In the genomic region with DNA sequence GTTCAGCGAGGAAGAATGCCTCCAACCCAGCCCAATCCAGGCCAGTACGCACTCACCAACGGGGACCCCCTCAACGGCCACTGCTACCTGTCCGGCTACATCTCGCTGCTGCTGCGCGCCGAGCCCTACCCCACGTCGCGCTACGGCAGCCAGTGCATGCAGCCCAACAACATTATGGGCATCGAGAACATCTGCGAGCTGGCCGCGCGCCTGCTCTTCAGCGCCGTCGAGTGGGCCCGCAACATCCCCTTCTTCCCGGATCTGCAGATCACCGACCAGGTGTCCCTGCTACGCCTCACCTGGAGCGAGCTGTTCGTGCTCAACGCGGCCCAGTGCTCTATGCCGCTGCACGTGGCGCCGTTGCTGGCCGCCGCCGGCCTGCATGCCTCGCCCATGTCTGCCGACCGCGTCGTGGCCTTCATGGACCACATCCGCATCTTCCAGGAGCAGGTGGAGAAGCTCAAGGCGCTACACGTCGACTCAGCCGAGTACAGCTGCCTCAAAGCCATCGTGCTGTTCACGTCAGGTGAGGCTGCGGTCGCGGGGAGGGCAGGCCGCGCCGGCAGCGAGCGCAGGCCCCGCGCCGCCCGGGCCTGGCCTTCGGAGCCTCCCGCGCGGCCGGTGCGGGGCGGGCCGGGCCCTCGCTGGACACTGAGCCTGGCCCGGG, we compare ENCODE assay signal across 12 cellular contexts. TPM values are rescaled to one million over a fixed set of nuclear protein-coding genes. Genes with fewer than 3 reads are reported as not detected.
DNase-seq lines count a peak whose midpoint lies in the region; TF ChIP-seq lines count a peak whose summit lies in the region.
"Had no signal": no experiment of that assay in that cellular context is flagged by ENCODE, and none has a peak within 500 bp of the region (broad histone marks: within the 10 kb centered on the region; RNA-seq: fewer than 3 reads in every experiment).

No MANE protein-coding gene starts in this region.

- intact Hi-C loops in activated CD4-positive, alpha-beta memory T cell treated with anti-CD3 and anti-CD28 coated beads for 36 hours (cut with micrococcal nuclease): loop anchor here (2.0 to 10.0 kb wide), 4 partner anchors 13 to 1267 kb away; no protein-coding TSS in a partner anchor
- intact Hi-C loops in mammary epithelial cell (cut with micrococcal nuclease): loop anchor here (5.0 to 10.0 kb wide), 2 partner anchors 293 to 1029 kb away; a partner anchor contains a TSS

- peak overlapping the region; percentile 28 for H3K4me2 ChIP-seq in mammary epithelial cell (ENCODE audit: insufficient read depth, low read depth, low read length)

- peaks cover 4% of the 10 kb centered on the region for H3K4me1 ChIP-seq in mammary epithelial cell (ENCODE audit: insufficient read depth, low read length)
- H3K4me1 ChIP-seq in liver (ENCODE audit: control insufficient read depth in 4 of 4, insufficient read depth in 4 of 4, low read length in 3 of 4): peaks cover 0 to 21% (median 10%) of the 10 kb centered on the region in 4 donors

- peaks cover 6% of the 10 kb centered on the region for H3K9me3 ChIP-seq in mammary epithelial cell (replicated peaks; ENCODE audit: insufficient read depth, low read length)
- no peaks in the 10 kb centered on the region for H3K9me3 ChIP-seq in liver (ENCODE audit: control insufficient read depth in 4 of 4, low read length in 3 of 4)
- H3K9me3 ChIP-seq: transverse colon had no signal

- dilution Hi-C loops in mammary epithelial cell (cut with HindIII; ENCODE audit: low sequenced_read_pairs): no loop called here

- peak overlapping the region; percentile 70 for H2AFZ ChIP-seq in mammary epithelial cell (ENCODE audit: low read depth, low read length)

- H3K9ac ChIP-seq in mammary epithelial cell (ENCODE audit: insufficient read depth, low read length): no peak overlapping the region
- no peak overlapping the region for H3K9ac ChIP-seq in liver (ENCODE audit: low read depth in 1 of 2, low read length in 2 of 2)

- no peak overlapping the region for H3K4me3 Mint-ChIP-seq in activated CD4-positive, alpha-beta memory T cell treated with anti-CD3 and anti-CD28 coated beads, Interleukin-2, amount 10 ng/mL, durations not matched to agents 7 days and 5 days
- no peak overlapping the region for H3K4me3 Mint-ChIP-seq in activated CD4-positive, alpha-beta memory T cell treated with anti-CD3 and anti-CD28 coated beads for 36 hours

- in situ Hi-C loops in mammary epithelial cell (cut with MboI; ENCODE audit: low sequenced_read_pairs in 2 of 2): loop anchor here in 1 of 2 donors (25.0 kb wide), 1 partner anchor 676 kb away; no protein-coding TSS in a partner anchor

- H3K36me3 Mint-ChIP-seq in activated CD4-positive, alpha-beta memory T cell treated with anti-CD3 and anti-CD28 coated beads, Interleukin-2, amount 10 ng/mL, durations not matched to agents 7 days and 5 days (ENCODE audit: low read depth): peaks cover 15% of the 10 kb centered on the region
- H3K36me3 Mint-ChIP-seq in activated CD4-positive, alpha-beta memory T cell treated with anti-CD3 and anti-CD28 coated beads for 36 hours: peaks cover 13% of the 10 kb centered on the region

- WGBS in mammary epithelial cell (ENCODE audit: low coverage, missing lambda C conversion rate): 38% methylated on average over 2 of the region's 70 CpGs
- 51% methylated on average over 70 of the region's 70 CpGs for WGBS in liver

- peaks cover 3% of the 10 kb centered on the region for H3K79me2 ChIP-seq in mammary epithelial cell (ENCODE audit: insufficient read depth, low read length)

- no peak overlapping the region for H3K27ac ChIP-seq in mammary epithelial cell (ENCODE audit: insufficient read depth, low read depth, low read length)
- H3K27ac ChIP-seq in liver (ENCODE audit: low read depth in 1 of 2, low read length in 2 of 2): no peak overlapping the region
- H3K27ac ChIP-seq in substantia nigra (ENCODE audit: low read depth, low read length, poor library complexity, severe bottlenecking): peak overlapping the region; percentile 55
- H3K27ac ChIP-seq: transverse colon had no signal

- TF ChIP-seq CTCF in mammary epithelial cell (conservative IDR thresholded peaks at IDR 0.05 in 1 of 2, IDR thresholded peaks at IDR 0.05 in 1 of 2; ENCODE audit: extremely low read depth in 1 of 2, insufficient read depth in 1 of 2, low read depth in 1 of 2, low read length in 2 of 2) (no peak), liver (IDR thresholded peaks at IDR 0.05; ENCODE audit: low read depth, low read length, missing input control) (no peak)

- POLR2A ChIA-PET in activated CD4-positive, alpha-beta memory T cell treated with anti-CD3 and anti-CD28 coated beads, Interleukin-2, amount 10 ng/mL, durations not matched to agents 7 days and 5 days (lab: Charles Lee): no interaction called here
- POLR2A ChIA-PET in activated CD4-positive, alpha-beta memory T cell treated with anti-CD3 and anti-CD28 coated beads for 36 hours (lab: Charles Lee): no interaction called here

- H3K27me3 Mint-ChIP-seq in activated CD4-positive, alpha-beta memory T cell treated with anti-CD3 and anti-CD28 coated beads, Interleukin-2, amount 10 ng/mL, durations not matched to agents 7 days and 5 days: peaks cover 72% of the 10 kb centered on the region
- peaks cover 63% of the 10 kb centered on the region for H3K27me3 Mint-ChIP-seq in activated CD4-positive, alpha-beta memory T cell treated with anti-CD3 and anti-CD28 coated beads for 36 hours

- H3K27ac Mint-ChIP-seq in activated CD4-positive, alpha-beta memory T cell treated with anti-CD3 and anti-CD28 coated beads, Interleukin-2, amount 10 ng/mL, durations not matched to agents 7 days and 5 days: peak overlapping the region; percentile 58
- H3K27ac Mint-ChIP-seq in activated CD4-positive, alpha-beta memory T cell treated with anti-CD3 and anti-CD28 coated beads for 36 hours: no peak overlapping the region

- DNase-seq in activated CD4-positive, alpha-beta memory T cell treated with anti-CD3 and anti-CD28 coated beads, Interleukin-2, amount 10 ng/mL, durations not matched to agents 7 days and 5 days: no peak
- no peak for DNase-seq in activated CD4-positive, alpha-beta memory T cell treated with anti-CD3 and anti-CD28 coated beads for 36 hours
- DNase-seq in mammary epithelial cell (no peak), substantia nigra (lab: John Stamatoyannopoulos, UW) (peak in 1 of 49 donors; percentile 40), NCI-H128 (lab: John Stamatoyannopoulos, UW; ENCODE audit: unreplicated experiment) (no peak), GDM1 (lab: John Stamatoyannopoulos, UW) (no peak), AG20443 (ENCODE audit: low spot score) (no peak)
- DNase-seq: activated CD4-positive, alpha-beta T cell treated with anti-CD3 and anti-CD28 coated beads, Interleukin-2, amount 50 U/mL, for 4 hours; left cardiac atrium; NCI-H1105 treated with DMSO at 0.1 percent for 48 hours; transverse colon had no signal

- H3K4me1 Mint-ChIP-seq in activated CD4-positive, alpha-beta memory T cell treated with anti-CD3 and anti-CD28 coated beads, Interleukin-2, amount 10 ng/mL, durations not matched to agents 7 days and 5 days: peaks cover 23% of the 10 kb centered on the region
- H3K4me1 Mint-ChIP-seq in activated CD4-positive, alpha-beta memory T cell treated with anti-CD3 and anti-CD28 coated beads for 36 hours (ENCODE audit: low read depth): peaks cover 26% of the 10 kb centered on the region

- H3K36me3 ChIP-seq in mammary epithelial cell (ENCODE audit: insufficient read depth, low read length): no peaks in the 10 kb centered on the region
- H3K36me3 ChIP-seq in liver (ENCODE audit: control insufficient read depth in 4 of 4, insufficient read depth in 3 of 4, low read depth in 1 of 4, low read length in 3 of 4): no peaks in the 10 kb centered on the region
- H3K36me3 ChIP-seq: transverse colon had no signal

- BruUV-seq in mammary epithelial cell (replicated peaks; lab: Mats Ljungman, UMichigan): no TSS peak

- CTCF ChIA-PET in activated CD4-positive, alpha-beta memory T cell treated with anti-CD3 and anti-CD28 coated beads, Interleukin-2, amount 10 ng/mL, durations not matched to agents 7 days and 5 days (lab: Charles Lee): interaction anchor here (1.0 kb wide), 1 partner anchor 213 kb away, joined by 3 read pairs; no protein-coding TSS in a partner anchor
- CTCF ChIA-PET in activated CD4-positive, alpha-beta memory T cell treated with anti-CD3 and anti-CD28 coated beads for 36 hours (lab: Charles Lee): interaction anchor here (2.5 to 2.7 kb wide), 3 partner anchors 11 to 213 kb away, joined by 6 to 9 read pairs (median 8); no protein-coding TSS in a partner anchor
- CTCF ChIA-PET in mammary epithelial cell (lab: Charles Lee; ENCODE audit: low non-redundant PET): no interaction called here

- H3K27me3 ChIP-seq in mammary epithelial cell (ENCODE audit: insufficient read depth, low read length) (no peaks in the 10 kb centered on the region), liver (ENCODE audit: control insufficient read depth in 4 of 4, insufficient read depth in 4 of 4, low read length in 3 of 4) (peaks cover 0 to 5% (median 1%) of the 10 kb centered on the region in 4 donors)

- no peak overlapping the region for H3K4me3 ChIP-seq in mammary epithelial cell (replicated peaks in 1 of 3; ENCODE audit: insufficient read depth in 1 of 3, low read depth in 2 of 3, low read length in 3 of 3)
- peak overlapping the region in 2 of 3 donors; percentile 29 to 32 for H3K4me3 ChIP-seq in liver (ENCODE audit: low read depth in 1 of 3, low read length in 3 of 3)
- H3K4me3 ChIP-seq: transverse colon had no signal

- H3K9me3 Mint-ChIP-seq in activated CD4-positive, alpha-beta memory T cell treated with anti-CD3 and anti-CD28 coated beads, Interleukin-2, amount 10 ng/mL, durations not matched to agents 7 days and 5 days: no peaks in the 10 kb centered on the region
- H3K9me3 Mint-ChIP-seq in activated CD4-positive, alpha-beta memory T cell treated with anti-CD3 and anti-CD28 coated beads for 36 hours: no peaks in the 10 kb centered on the region

- no peaks in the 10 kb centered on the region for H4K20me1 ChIP-seq in mammary epithelial cell (ENCODE audit: insufficient read depth, low read length)

- TF ChIP-seq RAD21 in liver (IDR thresholded peaks at IDR 0.05): no peak

TF ChIP-seq in liver, 16 proteins besides CTCF, POLR2A, EP300 and RAD21 (continues in another document):
- no peak for TF ChIP-seq NR2F2 (IDR thresholded peaks at IDR 0.05)

RNA-seq across cellular contexts. Expression of a gene that starts 5.0 kb away (rescaled TPM):
- not detected for total RNA-seq in activated CD4-positive, alpha-beta memory T cell treated with anti-CD3 and anti-CD28 coated beads, Interleukin-2, amount 10 ng/mL, durations not matched to agents 7 days and 5 days
- total RNA-seq in activated CD4-positive, alpha-beta memory T cell treated with anti-CD3 and anti-CD28 coated beads for 36 hours: not detected
- 1 to 10 TPM; 3.3 to 3.5 TPM for total RNA-seq in mammary epithelial cell
- polyA plus RNA-seq in mammary epithelial cell: 7.8 TPM
- 0.10 TPM for polyA minus RNA-seq in mammary epithelial cell
- total RNA-seq in liver: 10 to 100 TPM; 10.3 to 10.9 TPM
- 10 to 100 TPM in 1 of 2 donors, 1 to 10 TPM in 1; 3.9 to 13.0 TPM for polyA plus RNA-seq in liver

RNA-seq across cellular contexts. Expression of a gene that starts 7.0 kb away (rescaled TPM):
- not detected for total RNA-seq in activated CD4-positive, alpha-beta memory T cell treated with anti-CD3 and anti-CD28 coated beads, Interleukin-2, amount 10 ng/mL, durations not matched to agents 7 days and 5 days
- not detected for total RNA-seq in activated CD4-positive, alpha-beta memory T cell treated with anti-CD3 and anti-CD28 coated beads for 36 hours
- total RNA-seq in mammary epithelial cell (10 to 100 TPM in 1 of 2 donors, 1 to 10 TPM in 1; 8.7 to 12.2 TPM), liver (1 to 10 TPM; 2.3 to 4.0 TPM)
- polyA plus RNA-seq in mammary epithelial cell (4.4 TPM), liver (1 to 10 TPM; 2.0 TPM)
- 0.26 TPM for polyA minus RNA-seq in mammary epithelial cell

Comparison
In these comparisons a context has a peak if more than half of its experiments do, and no peak if none do; other contexts are left out.
1. H3K4me3 ChIP-seq: peak in liver (2 of 3); none in mammary epithelial cell (0 of 3).
2. RNA of a gene that starts 5.0 kb away (total RNA-seq): 10.3 to 10.9 TPM in liver and 3.3 to 3.5 TPM in mammary epithelial cell; not detected in activated CD4-positive, alpha-beta memory T cell treated with anti-CD3 and anti-CD28 coated beads, Interleukin-2, amount 10 ng/mL, durations not matched to agents 7 days and 5 days and not detected in activated CD4-positive, alpha-beta memory T cell treated with anti-CD3 and anti-CD28 coated beads for 36 hours; every median in the first group is over 4 times any median in the second.